Comparison of ENCODE assay signal across 10 cellular contexts in genomic region chr2:20425371-20425881, GRCh38. TPM values are rescaled to one million over a fixed set of nuclear protein-coding genes. Genes with fewer than 3 reads are reported as not detected.
DNase-seq lines count a peak whose midpoint lies in the region; ATAC-seq and TF ChIP-seq lines count a peak whose summit lies in the region.
"Had no signal": no experiment of that assay in that cellular context is flagged by ENCODE, and none has a peak within 500 bp of the region (broad histone marks: within the 10 kb centered on the region; RNA-seq: fewer than 3 reads in every experiment).

No MANE protein-coding gene starts in this region.

- H3K36me3 Mint-ChIP-seq in activated CD4-positive, alpha-beta T cell treated with anti-CD3 and anti-CD28 coated beads, Interleukin-2, amount 10 ng/mL, durations not matched to agents 24 days and 14 days (ENCODE audit: low read depth): no peaks in the 10 kb centered on the region
- no peaks in the 10 kb centered on the region for H3K36me3 Mint-ChIP-seq in stimulated activated memory B cell treated with anti-CD40 and anti-IgM and Interleukin-4, amounts not matched to agents 10 μg/mL and 1 μg/mL and 100 μg/mL, for 72 hours

- peak overlapping the region; percentile 94 for H3K27ac ChIP-seq in KMS-11
- peak overlapping the region; percentile 62 to 85 (median 73) for H3K27ac ChIP-seq in esophagus muscularis mucosa (replicated peaks in 1 of 4)
- H3K27ac ChIP-seq in gastrocnemius medialis: peak overlapping the region in 2 of 4 donors; percentile 40 to 54

- H3K27ac Mint-ChIP-seq in activated CD4-positive, alpha-beta T cell treated with anti-CD3 and anti-CD28 coated beads, Interleukin-2, amount 10 ng/mL, durations not matched to agents 24 days and 14 days: peak overlapping the region; percentile 76
- H3K27ac Mint-ChIP-seq in stimulated activated memory B cell treated with anti-CD40 and anti-IgM and Interleukin-4, amounts not matched to agents 10 μg/mL and 1 μg/mL and 100 μg/mL, for 72 hours: peak overlapping the region; percentile 87

- peak overlapping the region; percentile 81 for H3K4me2 ChIP-seq in KMS-11

- H3K4me1 ChIP-seq in KMS-11 (ENCODE audit: low read depth, poor library complexity, severe bottlenecking) (peaks cover 82% of the 10 kb centered on the region), esophagus muscularis mucosa (peaks cover 58 to 71% (median 64%) of the 10 kb centered on the region in 4 donors), gastrocnemius medialis (peaks cover 30 to 37% of the 10 kb centered on the region in 2 donors)

- intact Hi-C loops in activated CD4-positive, alpha-beta T cell treated with anti-CD3 and anti-CD28 coated beads, Interleukin-2, amount 10 ng/mL, durations not matched to agents 24 days and 14 days (cut with micrococcal nuclease): no loop called here
- intact Hi-C loops in esophagus muscularis mucosa (cut with DNase I): no loop called here
- intact Hi-C loops in gastrocnemius medialis (cut with DNase I; ENCODE audit: low total_unique reads): no loop called here

- H3K4me3 ChIP-seq in KMS-11 (IDR thresholded peaks at IDR 0.05; ENCODE audit: insufficient read depth, low read depth, low read length) (no peak overlapping the region), esophagus muscularis mucosa (no peak overlapping the region), gastrocnemius medialis (no peak overlapping the region)

- peaks cover 7% of the 10 kb centered on the region; the same call in 1 of the 2 replicates for H3K79me2 ChIP-seq in KMS-11 (ENCODE audit: insufficient read depth, low read depth)

- H3K27me3 Mint-ChIP-seq in activated CD4-positive, alpha-beta T cell treated with anti-CD3 and anti-CD28 coated beads, Interleukin-2, amount 10 ng/mL, durations not matched to agents 24 days and 14 days: no peaks in the 10 kb centered on the region
- no peaks in the 10 kb centered on the region for H3K27me3 Mint-ChIP-seq in stimulated activated memory B cell treated with anti-CD40 and anti-IgM and Interleukin-4, amounts not matched to agents 10 μg/mL and 1 μg/mL and 100 μg/mL, for 72 hours

- in situ Hi-C loops in gastrocnemius medialis (cut with MboI; ENCODE audit: low sequenced_read_pairs in 4 of 4): loop anchor here in 1 of 4 donors (25.0 kb wide), 1 partner anchor 537 kb away; no protein-coding TSS in a partner anchor

- DNase-seq in activated CD4-positive, alpha-beta T cell treated with anti-CD3 and anti-CD28 coated beads, Interleukin-2, amount 10 ng/mL, durations not matched to agents 24 days and 14 days: no peak
- DNase-seq in activated CD4-positive, alpha-beta T cell treated with anti-CD3 and anti-CD28 coated beads, Interleukin-2, amount 50 U/mL, for 4 hours: no peak
- DNase-seq in esophagus muscularis mucosa (ENCODE audit: extremely low spot score) (no peak), gastrocnemius medialis (no peak), MV-4-11 (lab: John Stamatoyannopoulos, UW) (no peak), LoVo (ENCODE audit: low spot score) (no peak)
- DNase-seq: effector CD4-positive, alpha-beta T cell; NK-92 treated with Interleukin-12 subunit alpha and Interleukin-12 subunit beta, amount 100 ng/mL, for 24 hours had no signal

- no peaks in the 10 kb centered on the region for H3K36me3 ChIP-seq in KMS-11 (ENCODE audit: insufficient read depth)
- H3K36me3 ChIP-seq in esophagus muscularis mucosa: no peaks in the 10 kb centered on the region
- no peaks in the 10 kb centered on the region for H3K36me3 ChIP-seq in gastrocnemius medialis

- no peaks in the 10 kb centered on the region for H3K9me3 ChIP-seq in esophagus muscularis mucosa
- H3K9me3 ChIP-seq in gastrocnemius medialis: no peaks in the 10 kb centered on the region

- H4K20me1 ChIP-seq in KMS-11 (ENCODE audit: insufficient read depth): no peaks in the 10 kb centered on the region

- peak; percentile 75 for ATAC-seq in stimulated activated memory B cell treated with anti-CD40 and anti-IgM and Interleukin-4, amounts not matched to agents 10 μg/mL and 1 μg/mL and 100 μg/mL, for 72 hours
- no peak for ATAC-seq in gastrocnemius medialis

- H3K9ac ChIP-seq in KMS-11: peak overlapping the region; percentile 87; the same call in 1 of the 2 replicates

- no peak for TF ChIP-seq POLR2A in esophagus muscularis mucosa (IDR thresholded peaks at IDR 0.05; ENCODE audit: low read depth)
- TF ChIP-seq POLR2A in gastrocnemius medialis (IDR thresholded peaks at IDR 0.05): no peak

- TF ChIP-seq CTCF in KMS-11 (conservative IDR thresholded peaks at IDR 0.05; ENCODE audit: low read depth, low read length) (no peak), esophagus muscularis mucosa (IDR thresholded peaks at IDR 0.05) (no peak), gastrocnemius medialis (IDR thresholded peaks at IDR 0.05 in 4 of 5, conservative IDR thresholded peaks at IDR 0.05 in 1 of 5) (no peak)

- peak overlapping the region; percentile 50 for H2AFZ ChIP-seq in KMS-11 (ENCODE audit: low read depth)

- peaks cover 37% of the 10 kb centered on the region for H3K4me1 Mint-ChIP-seq in activated CD4-positive, alpha-beta T cell treated with anti-CD3 and anti-CD28 coated beads, Interleukin-2, amount 10 ng/mL, durations not matched to agents 24 days and 14 days
- peaks cover 52% of the 10 kb centered on the region for H3K4me1 Mint-ChIP-seq in stimulated activated memory B cell treated with anti-CD40 and anti-IgM and Interleukin-4, amounts not matched to agents 10 μg/mL and 1 μg/mL and 100 μg/mL, for 72 hours

- peak overlapping the region; percentile 7 for H3K4me3 Mint-ChIP-seq in activated CD4-positive, alpha-beta T cell treated with anti-CD3 and anti-CD28 coated beads, Interleukin-2, amount 10 ng/mL, durations not matched to agents 24 days and 14 days
- H3K4me3 Mint-ChIP-seq in stimulated activated memory B cell treated with anti-CD40 and anti-IgM and Interleukin-4, amounts not matched to agents 10 μg/mL and 1 μg/mL and 100 μg/mL, for 72 hours: peak overlapping the region; percentile 48

- H3K27me3 ChIP-seq in KMS-11 (ENCODE audit: insufficient read depth, low read depth) (no peaks in the 10 kb centered on the region), esophagus muscularis mucosa (no peaks in the 10 kb centered on the region), gastrocnemius medialis (no peaks in the 10 kb centered on the region)

- 66% methylated on average over 6 of the region's 6 CpGs for WGBS in esophagus muscularis mucosa

- TF ChIP-seq EP300 in esophagus muscularis mucosa (IDR thresholded peaks at IDR 0.05): no peak

- no peaks in the 10 kb centered on the region for H3K9me3 Mint-ChIP-seq in activated CD4-positive, alpha-beta T cell treated with anti-CD3 and anti-CD28 coated beads, Interleukin-2, amount 10 ng/mL, durations not matched to agents 24 days and 14 days
- no peaks in the 10 kb centered on the region for H3K9me3 Mint-ChIP-seq in stimulated activated memory B cell treated with anti-CD40 and anti-IgM and Interleukin-4, amounts not matched to agents 10 μg/mL and 1 μg/mL and 100 μg/mL, for 72 hours

RNA-seq across cellular contexts. Expression of gene RHOB, which starts 21.4 kb away (rescaled TPM):
- 16.4 and 18.5 TPM in 2 replicates for total RNA-seq in activated CD4-positive, alpha-beta T cell treated with anti-CD3 and anti-CD28 coated beads, Interleukin-2, amount 10 ng/mL, durations not matched to agents 24 days and 14 days
- total RNA-seq in esophagus muscularis mucosa: 1,000 to 10,000 TPM in 3 of 4 donors, 100 to 1,000 TPM in 1; 809 to 1,532 (median 1,203) TPM
- 1,000 to 10,000 TPM in 2 of 4 donors, 100 to 1,000 TPM in 2; 696 to 1,267 (median 1,094) TPM for total RNA-seq in gastrocnemius medialis

Comparison
In these comparisons a context has a peak if more than half of its experiments do, and no peak if none do; other contexts are left out.
1. RNA of gene RHOB, which starts 21.4 kb away (total RNA-seq): 809 to 1,532 TPM in esophagus muscularis mucosa and 696 to 1,267 TPM in gastrocnemius medialis; 16.4 to 18.5 TPM in activated CD4-positive, alpha-beta T cell treated with anti-CD3 and anti-CD28 coated beads, Interleukin-2, amount 10 ng/mL, durations not matched to agents 24 days and 14 days; every median in the first group is over 10 times any median in the second.